ENCODE assay signal across 8 cellular contexts in the genomic region with DNA sequence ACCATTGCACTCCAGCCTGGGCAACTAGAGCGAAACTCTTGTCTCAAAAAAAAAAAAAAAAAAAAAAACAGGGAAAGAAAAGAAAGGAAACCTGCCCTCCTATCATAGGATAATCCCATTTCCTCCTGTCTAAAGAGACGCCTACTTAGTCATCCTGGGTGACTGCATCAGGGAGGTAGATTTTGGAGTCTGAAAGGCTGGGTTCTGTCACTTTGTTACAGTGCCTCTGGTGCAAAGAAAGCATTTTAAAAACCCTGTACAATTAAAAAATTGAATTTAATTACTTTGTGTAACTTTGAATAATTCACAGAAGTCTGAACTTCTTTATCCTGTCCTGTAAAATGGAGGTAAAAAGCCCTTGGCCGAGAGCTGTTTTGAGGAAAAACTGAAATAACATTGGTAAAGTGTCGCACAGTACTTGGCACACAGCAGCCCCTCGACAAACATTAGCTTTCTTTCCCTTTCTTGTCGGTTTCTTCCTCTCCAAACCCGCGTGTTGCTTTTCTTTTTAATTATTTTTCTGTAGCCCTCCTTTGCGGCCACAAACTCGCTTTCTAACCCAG. TPM values are rescaled to one million over a fixed set of nuclear protein-coding genes. Genes with fewer than 3 reads are reported as not detected.
DNase-seq lines count a peak whose midpoint lies in the region; ATAC-seq and TF ChIP-seq lines count a peak whose summit lies in the region.

No MANE protein-coding gene starts in this region.

- H3K9me3 ChIP-seq in DOHH2 (ENCODE audit: control insufficient read depth, insufficient read depth, low read length) = no peaks in the 10 kb centered on the region
- H3K9me3 ChIP-seq in mesodermal cell (ENCODE audit: control insufficient read depth, low read length) = no peaks in the 10 kb centered on the region

- peaks cover 2% of the 10 kb centered on the region; the same call in 1 of the 2 replicates for H3F3A ChIP-seq in DOHH2 (ENCODE audit: control insufficient read depth, insufficient read depth)

- in situ Hi-C loops in G401 (cut with HindIII; ENCODE audit: low sequenced_read_pairs) = no loop called here

- no peaks in the 10 kb centered on the region for H3K27me3 ChIP-seq in DOHH2 (ENCODE audit: control insufficient read depth, low read length)

- peaks cover 15% of the 10 kb centered on the region for H4K20me1 ChIP-seq in DOHH2 (ENCODE audit: control insufficient read depth, insufficient read depth, low read depth, low read length)

- H3K36me3 ChIP-seq in DOHH2 (ENCODE audit: control insufficient read depth, low read length) = peaks cover 42% of the 10 kb centered on the region
- H3K36me3 ChIP-seq in mesodermal cell (ENCODE audit: control insufficient read depth, insufficient read depth, low read length) = peaks cover 15% of the 10 kb centered on the region

- H3K4me1 ChIP-seq in DOHH2 (ENCODE audit: control insufficient read depth, low read length) (peaks cover 53% of the 10 kb centered on the region), mesodermal cell (ENCODE audit: control insufficient read depth, insufficient read depth, low read length, poor library complexity, severe bottlenecking) (peaks cover 5% of the 10 kb centered on the region)

- peak overlapping the region; percentile 84 for H3K4me2 ChIP-seq in DOHH2 (ENCODE audit: low read length)

- 89 to 91% methylated on average over 7 to 8 of the region's 10 CpGs for WGBS in mesodermal cell (ENCODE audit: insufficient coverage in 2 of 2), 2 experiments

- DNase-seq in M059J (ENCODE audit: low read depth) (peak; percentile 88), caudate nucleus (lab: John Stamatoyannopoulos, UW) (no peak), kidney glomerular epithelial cell (lab: John Stamatoyannopoulos, UW) (no peak), G401 (ENCODE audit: low spot score) (no peak)

- ATAC-seq in GM18502 (IDR thresholded peaks at IDR 0.05; ENCODE audit: poor library complexity, unreplicated experiment) (no peak), HG03025 (IDR thresholded peaks at IDR 0.05; ENCODE audit: low FRiP score, unreplicated experiment) (no peak)

- H3K4me3 ChIP-seq in DOHH2 (ENCODE audit: low read length) = peak overlapping the region; percentile 100
- peak overlapping the region; percentile 87 for H3K4me3 ChIP-seq in mesodermal cell (ENCODE audit: extremely low read depth, insufficient read depth, low read length, poor library complexity, severe bottlenecking)

- H3K9me2 ChIP-seq in DOHH2 (replicated peaks; ENCODE audit: control insufficient read depth, low read length) = no peaks in the 10 kb centered on the region

- peaks cover 47% of the 10 kb centered on the region for H3K79me2 ChIP-seq in DOHH2 (ENCODE audit: control insufficient read depth, low read length)

- H3K27ac ChIP-seq in DOHH2 (ENCODE audit: low read depth, low read length) (peak overlapping the region; percentile 85), caudate nucleus (ENCODE audit: low read depth, low read length) (peak overlapping the region; percentile 27), mesodermal cell (ENCODE audit: low read depth, low read length, severe bottlenecking) (peak overlapping the region; percentile 69)

- no peak for TF ChIP-seq CTCF in DOHH2 (IDR thresholded peaks at IDR 0.05; ENCODE audit: low read depth, low read length, poor library complexity, severe bottlenecking)

RNA-seq across cellular contexts. Expression of gene HDAC1, which starts 0.7 kb away (rescaled TPM):
- 158 and 171 TPM in 2 replicates for total RNA-seq in M059J (2014; rRNA removed; shearing (Covaris generic))
- polyA plus RNA-seq in mesodermal cell (2013, experiment 1 of 2) = 86.8 TPM
- polyA plus RNA-seq in mesodermal cell (2013, experiment 2 of 2) = 85.7 TPM
- 191 and 286 TPM in 2 replicates for total RNA-seq in G401 (2014; rRNA removed; shearing (Covaris generic))

RNA-seq across cellular contexts. Expression of gene LCK, which starts 40.2 kb away (rescaled TPM):
- total RNA-seq in M059J (2014; rRNA removed; shearing (Covaris generic)) = 0.12 TPM in 1 of 2 replicates, not detected in the other
- not detected for polyA plus RNA-seq in mesodermal cell (2013, experiment 1 of 2)
- not detected for polyA plus RNA-seq in mesodermal cell (2013, experiment 2 of 2)
- total RNA-seq in G401 (2014; rRNA removed; shearing (Covaris generic)) = not detected in 2 replicates

RNA-seq across cellular contexts. Expression of gene FAM167B, which starts 44.2 kb away (rescaled TPM):
- total RNA-seq in M059J (2014; rRNA removed; shearing (Covaris generic)) = 0.20 and 1.4 TPM in 2 replicates
- 0.55 TPM for polyA plus RNA-seq in mesodermal cell (2013, experiment 1 of 2)
- 0.96 TPM for polyA plus RNA-seq in mesodermal cell (2013, experiment 2 of 2)
- total RNA-seq in G401 (2014; rRNA removed; shearing (Covaris generic)) = not detected in 2 replicates

RNA-seq across cellular contexts. Expression of gene MARCKSL1, which starts 44.8 kb away (rescaled TPM):
- 73.3 and 110 TPM in 2 replicates for total RNA-seq in M059J (2014; rRNA removed; shearing (Covaris generic))
- polyA plus RNA-seq in mesodermal cell (2013, experiment 1 of 2) = 438 TPM
- polyA plus RNA-seq in mesodermal cell (2013, experiment 2 of 2) = 367 TPM
- total RNA-seq in G401 (2014; rRNA removed; shearing (Covaris generic)) = 89.6 and 132 TPM in 2 replicates

Comparison
In these comparisons a context has a peak if more than half of its experiments do, and no peak if none do; other contexts are left out.
1. H3K27ac ChIP-seq: peak in every context shown above with its lines; median percentile 85 in DOHH2; 69 in mesodermal cell; 27 in caudate nucleus.